ENCODE assay signal across 1 cellular context in genomic region chr15:92410544-92410943, GRCh38.
TF ChIP-seq lines count a peak whose summit lies in the region.

No MANE protein-coding gene starts in this region.

TF ChIP-seq in HEK293, 187 proteins besides CTCF, POLR2A, EP300 and RAD21 (continued from another document):
- TF ChIP-seq PATZ1 (tag by site-specific recombination; IDR thresholded peaks at IDR 0.05) = no peak
- TF ChIP-seq ZNF426 (tag by site-specific recombination; IDR thresholded peaks at IDR 0.05) = no peak
- no peak for TF ChIP-seq ZNF473 (tag by site-specific recombination; IDR thresholded peaks at IDR 0.05)
- no peak for TF ChIP-seq ZNF692 (tag by site-specific recombination; IDR thresholded peaks at IDR 0.05)
- TF ChIP-seq PRDM6 (tag by site-specific recombination; IDR thresholded peaks at IDR 0.05) = 0 out of 2 replicates have a peak, but pooled peaks have one; percentile 23
- TF ChIP-seq ZNF623 (tag by site-specific recombination; IDR thresholded peaks at IDR 0.05) = no peak
- TF ChIP-seq RBAK (tag by site-specific recombination; IDR thresholded peaks at IDR 0.05) = no peak
- no peak for TF ChIP-seq ATF2 (tag by site-specific recombination; IDR thresholded peaks at IDR 0.05; ENCODE audit: low read depth)
- no peak for TF ChIP-seq ZNF174 (tag by site-specific recombination; IDR thresholded peaks at IDR 0.05)
- TF ChIP-seq KLF16 (tag by site-specific recombination; IDR thresholded peaks at IDR 0.05) = no peak
- no peak for TF ChIP-seq TCF7L2 (IDR thresholded peaks at IDR 0.05; ENCODE audit: borderline replicate concordance, low read depth, low read length)
- no peak for TF ChIP-seq ZBTB7A (tag by site-specific recombination; IDR thresholded peaks at IDR 0.05; ENCODE audit: low read depth)
- TF ChIP-seq ZNF645 (tag by site-specific recombination; IDR thresholded peaks at IDR 0.05) = no peak
- no peak for TF ChIP-seq ZSCAN18 (tag by site-specific recombination; IDR thresholded peaks at IDR 0.05)
- no peak for TF ChIP-seq TRIM28 (IDR thresholded peaks at IDR 0.05; ENCODE audit: borderline replicate concordance, low read length)
- no peak for TF ChIP-seq ZNF433 (tag by site-specific recombination; IDR thresholded peaks at IDR 0.05; ENCODE audit: low read depth)
- 0 out of 2 replicates have a peak, but pooled peaks have one; percentile 12 for TF ChIP-seq IKZF3 (tag by site-specific recombination; IDR thresholded peaks at IDR 0.05)
- no peak for TF ChIP-seq ZNF701 (tag by site-specific recombination; IDR thresholded peaks at IDR 0.05)
- TF ChIP-seq ZNF558 (tag by site-specific recombination; IDR thresholded peaks at IDR 0.05) = no peak
- no peak for TF ChIP-seq KLF17 (tag by site-specific recombination; IDR thresholded peaks at IDR 0.05)
- no peak for TF ChIP-seq ZSCAN23 (tag by site-specific recombination; IDR thresholded peaks at IDR 0.05)
- TF ChIP-seq ZFP41 (tag by site-specific recombination; IDR thresholded peaks at IDR 0.05; ENCODE audit: borderline replicate concordance) = no peak
- no peak for TF ChIP-seq ZNF138 (tag by site-specific recombination; IDR thresholded peaks at IDR 0.05; ENCODE audit: borderline replicate concordance)
- peak; percentile 18; the same call in 1 of the 2 replicates for TF ChIP-seq WT1 (tag by site-specific recombination; IDR thresholded peaks at IDR 0.05)
- no peak for TF ChIP-seq EGR2 (tag by site-specific recombination; IDR thresholded peaks at IDR 0.05; ENCODE audit: low read depth)
- TF ChIP-seq ZNF777 (tag by site-specific recombination; IDR thresholded peaks at IDR 0.05; ENCODE audit: borderline replicate concordance) = no peak
- TF ChIP-seq ZNF148 (tag by site-specific recombination; IDR thresholded peaks at IDR 0.05; ENCODE audit: borderline replicate concordance) = no peak
- no peak for TF ChIP-seq ZNF362 (tag by site-specific recombination; IDR thresholded peaks at IDR 0.05)
- no peak for TF ChIP-seq ZSCAN30 (tag by site-specific recombination; IDR thresholded peaks at IDR 0.05)
- TF ChIP-seq ZNF366 (tag by site-specific recombination; conservative IDR thresholded peaks at IDR 0.05) = no peak
- TF ChIP-seq OSR2 (tag by site-specific recombination; IDR thresholded peaks at IDR 0.05) = peak; percentile 63
- TF ChIP-seq SP2 (tag by site-specific recombination; IDR thresholded peaks at IDR 0.05) = no peak
- no peak for TF ChIP-seq KLF7 (tag by site-specific recombination; IDR thresholded peaks at IDR 0.05; ENCODE audit: borderline replicate concordance)
- TF ChIP-seq ZNF184 (tag by site-specific recombination; IDR thresholded peaks at IDR 0.05) = no peak
- no peak for TF ChIP-seq ZNF18 (tag by site-specific recombination; IDR thresholded peaks at IDR 0.05)
- peak; percentile 54 for TF ChIP-seq GLIS1 (tag by site-specific recombination; IDR thresholded peaks at IDR 0.05)
- no peak for TF ChIP-seq GLIS2 (tag by site-specific recombination; IDR thresholded peaks at IDR 0.05)
- no peak for TF ChIP-seq ZBTB11 (tag by site-specific recombination; conservative IDR thresholded peaks at IDR 0.05; ENCODE audit: low read depth)
- TF ChIP-seq ZNF660 (tag by site-specific recombination; IDR thresholded peaks at IDR 0.05) = no peak
- peak; percentile 42; the same call in 1 of the 2 replicates for TF ChIP-seq ZIC2 (tag by site-specific recombination; IDR thresholded peaks at IDR 0.05)
